In genomic region chr14:67704484-67705089, GRCh38 we compare ENCODE assay signal across 7 cellular contexts. TPM values are rescaled to one million over a fixed set of nuclear protein-coding genes. Genes with fewer than 3 reads are reported as not detected.
DNase-seq lines count a peak whose midpoint lies in the region; TF ChIP-seq lines count a peak whose summit lies in the region.

No MANE protein-coding gene starts in this region.

- 0 to 1% (median 0%) methylated on average over 3 of the region's 3 CpGs for WGBS in adrenal gland, 4 donors

- no peak overlapping the region for H3K27ac ChIP-seq in adrenal gland
- H3K27ac ChIP-seq in left ventricle myocardium inferior (replicated peaks), result no peak overlapping the region

- DNase-seq in EH (ENCODE audit: low read depth), result peak; percentile 60
- DNase-seq in HT-29 (ENCODE audit: low spot score), result peak; percentile 67
- peak; percentile 38 for DNase-seq in NCI-H774 (lab: John Stamatoyannopoulos, UW)
- peak in 3 of 7 donors; percentile 17 to 47 (median 38) for DNase-seq in adrenal gland
- no peak for DNase-seq in left ventricle myocardium inferior
- DNase-seq in retina, result peak; percentile 61
- no peak for DNase-seq in stimulated activated CD8-positive, alpha-beta memory T cell treated with anti-CD3 and anti-CD28 coated beads, Interleukin-4, amount 100 ng/mL, for 48 hours

- H3K9me3 ChIP-seq in adrenal gland (replicated peaks in 1 of 3), result no peaks in the 10 kb centered on the region
- H3K9me3 ChIP-seq in left ventricle myocardium inferior (replicated peaks), result peaks cover under 1% of the 10 kb centered on the region

- H3K4me1 ChIP-seq in adrenal gland (replicated peaks in 1 of 2) (no peaks in the 10 kb centered on the region), left ventricle myocardium inferior (no peaks in the 10 kb centered on the region)

- TF ChIP-seq CTCF in adrenal gland (IDR thresholded peaks at IDR 0.05) (peak; percentile 54 to 88 (median 80)), left ventricle myocardium inferior (IDR thresholded peaks at IDR 0.05; ENCODE audit: borderline replicate concordance) (peak; percentile 78)

- no peak for TF ChIP-seq POLR2A in adrenal gland (IDR thresholded peaks at IDR 0.05)

- no peaks in the 10 kb centered on the region for H3K36me3 ChIP-seq in adrenal gland (replicated peaks in 1 of 2)
- H3K36me3 ChIP-seq in left ventricle myocardium inferior, result no peaks in the 10 kb centered on the region

- H3K27me3 ChIP-seq in adrenal gland, result no peaks in the 10 kb centered on the region
- no peaks in the 10 kb centered on the region for H3K27me3 ChIP-seq in left ventricle myocardium inferior (ENCODE audit: low read depth)

- H3K4me3 ChIP-seq in adrenal gland (no peak overlapping the region), left ventricle myocardium inferior (no peak overlapping the region)

- intact Hi-C loops in adrenal gland (cut with DNase I) (loop anchor here in 1 of 2 donors (5.0 kb wide), 1 partner anchor 87 kb away; the partner anchor contains the start of gene ARG2), left ventricle myocardium inferior (cut with micrococcal nuclease) (no loop called here)

RNA-seq across cellular contexts. Expression of gene RDH12, which starts 2.9 kb away (rescaled TPM):
- total RNA-seq in HT-29 (2014; rRNA removed; shearing (Covaris generic)), result 0.08 and 0.66 TPM in 2 replicates
- total RNA-seq in adrenal gland (10 to 100 TPM in 2 of 8 donors, 1 to 10 TPM in 6; 1.1 to 13.3 (median 2.3) TPM), left ventricle myocardium inferior (not detected)
- 10 to 100 TPM in 1 of 3 donors, 1 to 10 TPM in 2; 1.0 to 24.8 (median 3.5) TPM for polyA plus RNA-seq in adrenal gland

RNA-seq across cellular contexts. Expression of gene RDH11, which starts 9.0 kb away (rescaled TPM):
- total RNA-seq in HT-29 (2014; rRNA removed; shearing (Covaris generic)), result 55.8 and 69.7 TPM in 2 replicates
- total RNA-seq in adrenal gland (100 to 1,000 TPM in 2 of 8 donors, 10 to 100 TPM in 6; 73.1 to 160 (median 81.3) TPM), left ventricle myocardium inferior (13.9 TPM)
- 100 to 1,000 TPM in 1 of 3 donors, 10 to 100 TPM in 2; 49.1 to 282 (median 58.9) TPM for polyA plus RNA-seq in adrenal gland

RNA-seq across cellular contexts. Expression of gene VTI1B, which starts 30.2 kb away (rescaled TPM):
- 30.6 and 54.7 TPM in 2 replicates for total RNA-seq in HT-29 (2014; rRNA removed; shearing (Covaris generic))
- total RNA-seq in adrenal gland (100 to 1,000 TPM in 2 of 8 donors, 10 to 100 TPM in 6; 52.2 to 108 (median 86.0) TPM), left ventricle myocardium inferior (125 TPM)
- polyA plus RNA-seq in adrenal gland, result 10 to 100 TPM; 54.6 to 79.3 (median 68.0) TPM

Comparison
In these comparisons a context has a peak if more than half of its experiments do, and no peak if none do; other contexts are left out.
1. DNase-seq: peak in EH (single experiment), HT-29 (single experiment), NCI-H774 (single experiment) and retina (single experiment); none in left ventricle myocardium inferior (single experiment) and stimulated activated CD8-positive, alpha-beta memory T cell treated with anti-CD3 and anti-CD28 coated beads, Interleukin-4, amount 100 ng/mL, for 48 hours (single experiment).